ENCODE assay signal across 10 cellular contexts in the genomic region with DNA sequence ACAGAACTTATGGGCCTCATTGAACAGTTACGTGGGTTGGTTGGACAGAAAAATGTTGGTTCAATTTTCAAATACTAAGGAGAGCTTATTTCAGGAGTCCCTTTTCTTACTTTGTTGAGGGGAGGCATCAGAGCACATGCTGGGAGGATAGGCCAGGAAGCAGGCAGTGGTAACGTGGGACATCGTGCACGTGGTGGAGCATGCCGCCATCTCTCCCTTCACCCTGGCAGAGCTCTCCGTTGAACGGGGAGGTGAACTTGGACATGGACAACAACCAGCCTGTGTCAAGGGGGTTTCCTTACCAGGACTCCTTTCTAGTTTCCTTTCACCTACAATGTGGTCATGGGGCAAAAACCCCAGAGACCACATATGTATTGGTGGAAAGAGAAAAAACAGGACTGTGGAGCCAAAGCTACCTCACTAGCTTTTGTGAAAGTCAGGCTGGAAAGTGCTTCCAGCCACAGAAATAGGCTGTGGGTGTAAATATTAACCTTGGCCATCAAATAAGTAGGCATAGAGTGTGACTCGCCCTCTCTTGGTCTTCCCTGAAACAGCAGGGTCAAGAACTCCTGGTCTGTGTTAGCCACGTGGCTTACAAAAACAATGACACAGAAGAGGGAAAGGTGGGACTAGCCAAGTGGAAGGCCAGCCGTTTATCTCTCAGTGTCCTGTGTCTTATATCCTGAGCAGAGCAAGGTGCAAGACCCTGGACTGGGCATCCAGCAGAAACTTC. TPM values are rescaled to one million over a fixed set of nuclear protein-coding genes. Genes with fewer than 3 reads are reported as not detected.
A peak's percentile ranks its signal among the peaks of the same experiment; 100 is the strongest.
DNase-seq lines count a peak whose midpoint lies in the region; ATAC-seq and TF ChIP-seq lines count a peak whose summit lies in the region.
"Had no signal": no experiment of that assay in that cellular context is flagged by ENCODE, and none has a peak within 500 bp of the region (broad histone marks: within the 10 kb centered on the region; RNA-seq: fewer than 3 reads in every experiment).

No MANE protein-coding gene starts in this region.

- H3K36me3 ChIP-seq in ascending aorta = peaks cover 86 to 88% of the 10 kb centered on the region in 2 donors
- peaks cover 75% of the 10 kb centered on the region for H3K36me3 ChIP-seq in CD4-positive, alpha-beta memory T cell (ENCODE audit: insufficient read depth, low read length)

- TF ChIP-seq CTCF in LNCaP clone FGC (IDR thresholded peaks at IDR 0.05; ENCODE audit: control insufficient read depth, extremely low read depth, insufficient read depth) (peak; percentile 17; the same call in 1 of the 2 replicates), ascending aorta (IDR thresholded peaks at IDR 0.05) (peak in 1 of 3 experiments; percentile 15)

- H3K27me3 Mint-ChIP-seq in memory B cell = no peaks in the 10 kb centered on the region
- no peaks in the 10 kb centered on the region for H3K27me3 Mint-ChIP-seq in CD4-positive, alpha-beta memory T cell
- H3K27me3 Mint-ChIP-seq: naive thymus-derived CD4-positive, alpha-beta T cell had no signal

- peak overlapping the region; percentile 28 for H3K27ac Mint-ChIP-seq in memory B cell
- peak overlapping the region in 3 of 7 donors; percentile 64 to 75 (median 64) for H3K27ac Mint-ChIP-seq in CD4-positive, alpha-beta memory T cell

- H3K36me3 Mint-ChIP-seq in memory B cell = peaks cover 31% of the 10 kb centered on the region
- peaks cover 46 to 67% of the 10 kb centered on the region in 2 donors for H3K36me3 Mint-ChIP-seq in CD4-positive, alpha-beta memory T cell

- ATAC-seq in memory B cell (ENCODE audit: low read depth) (no peak), HG02884 (IDR thresholded peaks at IDR 0.05; ENCODE audit: unreplicated experiment) (no peak)
- ATAC-seq: naive thymus-derived CD4-positive, alpha-beta T cell had no signal

- no peaks in the 10 kb centered on the region for H3K4me1 Mint-ChIP-seq in memory B cell
- peaks cover 0 to 4% (median 0%) of the 10 kb centered on the region in 4 donors for H3K4me1 Mint-ChIP-seq in CD4-positive, alpha-beta memory T cell

- H3K4me3 Mint-ChIP-seq in memory B cell = no peak overlapping the region
- H3K4me3 Mint-ChIP-seq in CD4-positive, alpha-beta memory T cell = no peak overlapping the region
- H3K4me3 Mint-ChIP-seq: naive thymus-derived CD4-positive, alpha-beta T cell had no signal

- peak overlapping the region in 1 of 2 donors; percentile 14 for H3K27ac ChIP-seq in ascending aorta
- H3K27ac ChIP-seq in CD4-positive, alpha-beta memory T cell (ENCODE audit: low read depth, low read length) = no peak overlapping the region

- H3K27me3 ChIP-seq in ascending aorta = no peaks in the 10 kb centered on the region
- H3K27me3 ChIP-seq in CD4-positive, alpha-beta memory T cell (ENCODE audit: insufficient read depth, low read length) = no peaks in the 10 kb centered on the region

- H3K4me3 ChIP-seq in LNCaP clone FGC (ENCODE audit: low read depth, low read length) (no peak overlapping the region), ascending aorta (no peak overlapping the region)
- no peak overlapping the region for H3K4me3 ChIP-seq in CD4-positive, alpha-beta memory T cell (ENCODE audit: low read length in 2 of 2)

- no peaks in the 10 kb centered on the region for H3K9me3 ChIP-seq in ascending aorta
- no peaks in the 10 kb centered on the region for H3K9me3 ChIP-seq in CD4-positive, alpha-beta memory T cell (ENCODE audit: control insufficient read depth in 1 of 2, low read length in 2 of 2)

- no peaks in the 10 kb centered on the region for H3K4me1 ChIP-seq in ascending aorta
- H3K4me1 ChIP-seq in CD4-positive, alpha-beta memory T cell (ENCODE audit: insufficient read depth, low read length) = no peaks in the 10 kb centered on the region

- POLR2A ChIA-PET in CD4-positive, alpha-beta memory T cell (lab: Charles Lee; ENCODE audit: partially characterized antibody) = interaction anchor here (1.7 kb wide), 1 partner anchor 14 kb away, joined by 4 read pairs; no protein-coding TSS in a partner anchor

- intact Hi-C loops in ascending aorta (cut with DNase I) = no loop called here
- intact Hi-C loops in CD4-positive, alpha-beta memory T cell (cut with micrococcal nuclease) = no loop called here

- H3K9me3 Mint-ChIP-seq in memory B cell = no peaks in the 10 kb centered on the region
- H3K9me3 Mint-ChIP-seq in CD4-positive, alpha-beta memory T cell = no peaks in the 10 kb centered on the region
- H3K9me3 Mint-ChIP-seq: naive thymus-derived CD4-positive, alpha-beta T cell had no signal

- peak; percentile 76 for DNase-seq in EH (ENCODE audit: low read depth)
- no peak for DNase-seq in LNCaP clone FGC (ENCODE audit: low read depth)
- DNase-seq in T47D (ENCODE audit: low read depth in 1 of 2, low spot score in 1 of 2) = peak; percentile 13 to 47
- no peak for DNase-seq in memory B cell (ENCODE audit: low spot score in 2 of 2)
- no peak for DNase-seq in ascending aorta (ENCODE audit: low spot score in 2 of 2)
- no peak for DNase-seq in NCI-H1417 treated with DMSO at 0.1 percent for 48 hours (lab: John Stamatoyannopoulos, UW)
- DNase-seq in CD4-positive, alpha-beta memory T cell = no peak
- DNase-seq: effector CD8-positive, alpha-beta T cell; naive thymus-derived CD4-positive, alpha-beta T cell had no signal

- in situ Hi-C loops in T47D (cut with HindIII; ENCODE audit: low pct_unique_long_range_greater_than_20kb, low sequenced_read_pairs) = no loop called here

- CTCF ChIA-PET in CD4-positive, alpha-beta memory T cell (lab: Charles Lee; ENCODE audit: partially characterized antibody) = no interaction called here

RNA-seq across cellular contexts. Expression of gene MICOS13, which starts 14.4 kb away (rescaled TPM):
- total RNA-seq in ascending aorta = 75.6 TPM
- total RNA-seq in CD4-positive, alpha-beta memory T cell = 10 to 100 TPM; 40.5 to 41.1 TPM
- polyA plus RNA-seq in CD4-positive, alpha-beta memory T cell = 100 to 1,000 TPM; 114 TPM

RNA-seq across cellular contexts. Expression of gene HSD11B1L, which starts 14.9 kb away (rescaled TPM):
- 116 TPM for total RNA-seq in ascending aorta
- total RNA-seq in CD4-positive, alpha-beta memory T cell = 1 to 10 TPM; 3.5 to 4.8 TPM
- 1 to 10 TPM; 2.9 to 4.3 TPM for polyA plus RNA-seq in CD4-positive, alpha-beta memory T cell

RNA-seq across cellular contexts. Expression of gene RPL36, which starts 24.1 kb away (rescaled TPM):
- total RNA-seq in ascending aorta = 885 TPM
- total RNA-seq in CD4-positive, alpha-beta memory T cell = 1,000 to 10,000 TPM; 1,675 to 1,762 TPM
- polyA plus RNA-seq in CD4-positive, alpha-beta memory T cell = 1,000 to 10,000 TPM; 1,862 to 2,485 TPM

RNA-seq across cellular contexts. Expression of gene SAFB, which starts 43.1 kb away (rescaled TPM):
- 114 TPM for total RNA-seq in ascending aorta
- 100 to 1,000 TPM; 202 to 211 TPM for total RNA-seq in CD4-positive, alpha-beta memory T cell
- 100 to 1,000 TPM in 1 of 2 donors, 10 to 100 TPM in 1; 14.6 to 117 TPM for polyA plus RNA-seq in CD4-positive, alpha-beta memory T cell

RNA-seq across cellular contexts. Expression of gene SAFB2, which starts 43.4 kb away (rescaled TPM):
- total RNA-seq in ascending aorta = 10.7 TPM
- 100 to 1,000 TPM; 257 to 263 TPM for total RNA-seq in CD4-positive, alpha-beta memory T cell
- 10 to 100 TPM; 16.6 to 65.4 TPM for polyA plus RNA-seq in CD4-positive, alpha-beta memory T cell

Comparison
In these comparisons a context has a peak if more than half of its experiments do, and no peak if none do; other contexts are left out.
1. DNase-seq: peak in EH (single experiment) and T47D (2 of 2); none in LNCaP clone FGC (single experiment), memory B cell (0 of 2), ascending aorta (0 of 2), NCI-H1417 treated with DMSO at 0.1 percent for 48 hours (single experiment) and CD4-positive, alpha-beta memory T cell (0 of 5).
2. RNA of gene HSD11B1L, which starts 14.9 kb away (total RNA-seq): 116 TPM in ascending aorta (single experiment); 3.5 to 4.8 TPM in CD4-positive, alpha-beta memory T cell; every median in the first group is over 10 times any median in the second.